13 cellular contexts compared by ENCODE assay signal in genomic region chr1:48246727-48247126, GRCh38. TPM values are rescaled to one million over a fixed set of nuclear protein-coding genes. Genes with fewer than 3 reads are reported as not detected.
DNase-seq lines count a peak whose midpoint lies in the region; ATAC-seq and TF ChIP-seq lines count a peak whose summit lies in the region.
"Had no signal": no experiment of that assay in that cellular context is flagged by ENCODE, and none has a peak within 500 bp of the region (broad histone marks: within the 10 kb centered on the region; RNA-seq: fewer than 3 reads in every experiment).

No MANE protein-coding gene starts in this region.

- ATAC-seq in lung (ENCODE audit: insufficient read depth, low FRiP score) = no peak
- ATAC-seq in HG03025 (IDR thresholded peaks at IDR 0.05; ENCODE audit: low FRiP score, unreplicated experiment) = no peak

- H3K4me3 ChIP-seq in lung (no peak overlapping the region), GM23248 (no peak overlapping the region)

- no peaks in the 10 kb centered on the region for H3K27me3 ChIP-seq in lung (ENCODE audit: control insufficient read depth, insufficient read depth)
- no peaks in the 10 kb centered on the region for H3K27me3 ChIP-seq in GM23248 (replicated peaks; ENCODE audit: insufficient read depth)

- H3K79me2 ChIP-seq in GM23248 (ENCODE audit: insufficient read depth) = no peaks in the 10 kb centered on the region

- H3K9me3 ChIP-seq in lung (ENCODE audit: control insufficient read depth in 2 of 2, insufficient read depth in 1 of 2, low read length in 1 of 2) (no peaks in the 10 kb centered on the region), GM23248 (ENCODE audit: low read depth) (no peaks in the 10 kb centered on the region)

- DNase-seq in CD1c-positive myeloid dendritic cell (ENCODE audit: extremely low spot score) (peak; percentile 5), Kasumi-1 (lab: John Stamatoyannopoulos, UW) (peak; percentile 44 to 58), lung (ENCODE audit: low spot score) (peak; percentile 57), GM10248 (ENCODE audit: extremely low spot score) (no peak), GM23248 (no peak), SW 1271 (lab: John Stamatoyannopoulos, UW) (no peak)
- DNase-seq: activated B cell treated with CpG ODN at 0.5 μM for 24 hours; activated T-cell treated with anti-CD3 and anti-CD28 coated beads, Interleukin-2, amount 50 U/mL, for 48 hours; stimulated activated CD4-positive, alpha-beta T cell treated with anti-CD3 and anti-CD28 coated beads, Interleukin-12 subunit alpha, Interleukin-12 subunit beta, amount 100 ng/mL, for 4 hours; stimulated activated CD8-positive, alpha-beta memory T cell treated with anti-CD3 and anti-CD28 coated beads, Interleukin-4, amount 100 ng/mL, for 48 hours had no signal

- no peak overlapping the region for H3K9ac ChIP-seq in GM23248

- WGBS in lung, 2 donors = 51 to 80% methylated on average over 1 of the region's 1 CpG
- WGBS in GM23248 (ENCODE audit: low coverage in 1 of 2, low lambda C conversion rate in 2 of 2, missing lambda C conversion rate in 2 of 2), 2 experiments = 44 to 79% methylated on average over 1 of the region's 1 CpG

- H3K4me1 ChIP-seq in lung (ENCODE audit: control insufficient read depth in 2 of 2, insufficient read depth in 2 of 2, low read length in 2 of 2) = no peaks in the 10 kb centered on the region
- no peaks in the 10 kb centered on the region for H3K4me1 ChIP-seq in GM23248 (ENCODE audit: insufficient read depth)

- H3F3A ChIP-seq in GM23248 (ENCODE audit: insufficient read depth) = no peaks in the 10 kb centered on the region

- no peaks in the 10 kb centered on the region for H3K9me2 ChIP-seq in GM23248 (ENCODE audit: insufficient read depth)

- H2AFZ ChIP-seq in GM23248 = no peak overlapping the region

- H3K27ac ChIP-seq in VCaP = peak overlapping the region; percentile 52
- H3K27ac ChIP-seq in lung (ENCODE audit: low read depth in 1 of 2, low read length in 1 of 2) = no peak overlapping the region
- no peak overlapping the region for H3K27ac ChIP-seq in GM23248
- H3K27ac ChIP-seq: HL-60 had no signal

- CTCF ChIA-PET in GM10248 (lab: Yijun Ruan, JAX) = no interaction called here

- H3K36me3 ChIP-seq in lung (ENCODE audit: control insufficient read depth in 2 of 2, insufficient read depth in 2 of 2, low read length in 2 of 2) (no peaks in the 10 kb centered on the region), GM23248 (ENCODE audit: low read depth) (no peaks in the 10 kb centered on the region)

- TF ChIP-seq CTCF in VCaP (conservative IDR thresholded peaks at IDR 0.05) = no peak
- no peak for TF ChIP-seq CTCF in lung (IDR thresholded peaks at IDR 0.05; ENCODE audit: control extremely low read depth, extremely low read depth)
- TF ChIP-seq CTCF in GM10248 (IDR thresholded peaks at IDR 0.05; ENCODE audit: control extremely low read depth, extremely low read depth, low read depth, missing control alignments) = no peak

- H4K20me1 ChIP-seq in GM23248 (ENCODE audit: insufficient read depth) = no peaks in the 10 kb centered on the region

- in situ Hi-C loops in GM23248 (cut with MboI) = no loop called here

- POLR2A ChIA-PET in GM10248 (lab: Yijun Ruan, JAX) = no interaction called here

- H3K4me2 ChIP-seq in GM23248 (ENCODE audit: unreplicated experiment) = no peak overlapping the region

RNA-seq across cellular contexts. Expression of gene SLC5A9, which starts 24.2 kb away (rescaled TPM):
- total RNA-seq in lung = 10 to 100 TPM in 1 of 2 donors, 1 to 10 TPM in 1; 1.4 to 20.3 TPM
- polyA plus RNA-seq in lung = 1 to 10 TPM; 2.4 to 3.6 TPM
- total RNA-seq in GM23248 (2014; rRNA removed; shearing (Covaris generic)) = not detected in 2 replicates
- not detected in 2 replicates for polyA plus RNA-seq in GM23248 (2016; fragmentation: Nextera tagmentation; extraction: Ambion mirVana)
- total RNA-seq: activated B cell treated with CpG ODN at 0.5 μM for 24 hours had no signal

Comparison
In these comparisons a context has a peak if more than half of its experiments do, and no peak if none do; other contexts are left out.
1. DNase-seq: peak in CD1c-positive myeloid dendritic cell (single experiment), Kasumi-1 (2 of 2) and lung (single experiment); none in GM10248 (single experiment), GM23248 (single experiment) and SW 1271 (0 of 2).